In the genomic region with DNA sequence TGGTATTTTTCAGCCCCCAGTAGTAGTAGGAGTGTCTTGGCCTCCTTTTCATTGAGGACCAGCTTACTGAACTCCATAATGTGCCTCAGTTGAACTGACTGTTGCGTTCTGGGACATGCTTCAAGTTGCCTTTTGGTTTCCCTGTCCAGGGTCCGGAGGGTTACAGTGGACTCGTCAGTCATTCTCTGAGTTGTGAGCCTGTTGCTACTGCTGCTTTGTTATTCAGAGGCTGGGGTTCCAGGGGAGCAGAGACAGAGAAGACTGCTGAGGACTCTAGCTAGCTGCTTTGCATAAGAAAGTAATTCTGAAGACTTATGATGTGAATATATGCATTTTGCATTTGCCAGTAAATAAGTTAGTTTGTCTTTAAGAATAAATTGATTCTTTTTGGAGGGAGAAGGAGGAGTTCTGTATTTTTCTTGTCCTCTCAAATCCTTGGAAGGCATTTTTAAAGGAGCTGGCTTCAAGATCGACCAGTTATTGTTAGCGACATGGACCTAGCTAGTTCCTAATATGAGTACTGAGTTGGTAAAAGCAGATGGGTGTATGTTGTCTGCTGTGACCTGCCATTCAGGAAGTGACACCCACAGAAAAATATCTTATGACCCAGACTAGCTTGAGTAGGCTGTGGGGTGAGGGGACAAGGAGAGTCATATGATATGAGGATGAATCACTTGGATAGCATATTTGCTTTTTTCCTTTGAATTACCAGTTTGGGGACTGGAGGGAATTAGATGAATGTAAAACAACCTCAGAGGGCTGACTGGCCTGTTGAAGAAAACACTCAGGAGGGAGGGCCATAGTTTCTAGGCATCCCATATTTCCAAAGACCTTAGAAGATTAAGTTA, we compare ENCODE assay signal across 8 cellular contexts. TPM values are rescaled to one million over a fixed set of nuclear protein-coding genes. Genes with fewer than 3 reads are reported as not detected.
DNase-seq lines count a peak whose midpoint lies in the region; ATAC-seq and TF ChIP-seq lines count a peak whose summit lies in the region.

No MANE protein-coding gene starts in this region.

- peaks cover 48% of the 10 kb centered on the region for H3K36me3 Mint-ChIP-seq in activated T-helper 2 cell treated with anti-CD3 and anti-CD28 coated beads, Interferon-gamma antibody, Interleukin-2, Interleukin-4, amounts not matched to agents 10 μg/mL and 5 μg/mL and 100 μg/mL, durations not matched to agents 14 hours and 24 hours and 36 hours (ENCODE audit: low read depth)

- peaks cover 0 to 52% (median 16%) of the 10 kb centered on the region in 4 donors for H3K36me3 ChIP-seq in sigmoid colon

- no peaks in the 10 kb centered on the region for H3K27me3 ChIP-seq in sigmoid colon

- H3K4me3 ChIP-seq in sigmoid colon, result no peak overlapping the region

- H3K9me3 ChIP-seq in sigmoid colon, result no peaks in the 10 kb centered on the region

- no peak for TF ChIP-seq CTCF in sigmoid colon (IDR thresholded peaks at IDR 0.05)

- H3K27ac Mint-ChIP-seq in activated T-helper 2 cell treated with anti-CD3 and anti-CD28 coated beads, Interferon-gamma antibody, Interleukin-2, Interleukin-4, amounts not matched to agents 10 μg/mL and 5 μg/mL and 100 μg/mL, durations not matched to agents 14 hours and 24 hours and 36 hours, result peak overlapping the region; percentile 79

- DNase-seq in ELR (ENCODE audit: low read depth) (peak; percentile 97), LHCN-M2 (ENCODE audit: low read depth) (peak; percentile 97), foreskin melanocyte (peak; percentile 87), sigmoid colon (no peak), DMS79 treated with DMSO at 0.1 percent for 48 hours (lab: John Stamatoyannopoulos, UW) (no peak)
- no peak for DNase-seq in activated T-helper 2 cell treated with anti-CD3 and anti-CD28 coated beads, Interferon-gamma antibody, Interleukin-2, Interleukin-4, amounts not matched to agents 10 μg/mL and 5 μg/mL and 100 μg/mL, durations not matched to agents 14 hours and 24 hours and 36 hours (ENCODE audit: low spot score)

- WGBS in sigmoid colon, 2 donors, result 76 to 86% methylated on average over 5 of the region's 5 CpGs

- H3K4me1 Mint-ChIP-seq in activated T-helper 2 cell treated with anti-CD3 and anti-CD28 coated beads, Interferon-gamma antibody, Interleukin-2, Interleukin-4, amounts not matched to agents 10 μg/mL and 5 μg/mL and 100 μg/mL, durations not matched to agents 14 hours and 24 hours and 36 hours (ENCODE audit: low read depth), result peaks cover 22% of the 10 kb centered on the region

- no peak for TF ChIP-seq POLR2A in sigmoid colon (IDR thresholded peaks at IDR 0.05)

- TF ChIP-seq EP300 in sigmoid colon (IDR thresholded peaks at IDR 0.05), result peak in 1 of 4 donors; percentile 8

- peak overlapping the region; percentile 11 to 68 (median 35) for H3K27ac ChIP-seq in sigmoid colon

- peak; percentile 95 for ATAC-seq in GM21723 (IDR thresholded peaks at IDR 0.05; ENCODE audit: unreplicated experiment)
- no peak for ATAC-seq in HG02970 (IDR thresholded peaks at IDR 0.05; ENCODE audit: low FRiP score, unreplicated experiment)

- H3K27me3 Mint-ChIP-seq in activated T-helper 2 cell treated with anti-CD3 and anti-CD28 coated beads, Interferon-gamma antibody, Interleukin-2, Interleukin-4, amounts not matched to agents 10 μg/mL and 5 μg/mL and 100 μg/mL, durations not matched to agents 14 hours and 24 hours and 36 hours (ENCODE audit: low read depth), result no peaks in the 10 kb centered on the region

- peak overlapping the region; percentile 9 for H3K4me3 Mint-ChIP-seq in activated T-helper 2 cell treated with anti-CD3 and anti-CD28 coated beads, Interferon-gamma antibody, Interleukin-2, Interleukin-4, amounts not matched to agents 10 μg/mL and 5 μg/mL and 100 μg/mL, durations not matched to agents 14 hours and 24 hours and 36 hours (ENCODE audit: low read depth)

- intact Hi-C loops in activated T-helper 2 cell treated with anti-CD3 and anti-CD28 coated beads, Interferon-gamma antibody, Interleukin-2, Interleukin-4, amounts not matched to agents 10 μg/mL and 5 μg/mL and 100 μg/mL, durations not matched to agents 14 hours and 24 hours and 36 hours (cut with micrococcal nuclease), result loop anchor here (1.0 to 10.0 kb wide), 2 partner anchors 8 to 224 kb away; a partner anchor contains a TSS
- intact Hi-C loops in sigmoid colon (cut with DNase I), result no loop called here

- H3K4me1 ChIP-seq in sigmoid colon, result peaks cover 0 to 32% (median 0%) of the 10 kb centered on the region in 4 donors

- no peaks in the 10 kb centered on the region for H3K9me3 Mint-ChIP-seq in activated T-helper 2 cell treated with anti-CD3 and anti-CD28 coated beads, Interferon-gamma antibody, Interleukin-2, Interleukin-4, amounts not matched to agents 10 μg/mL and 5 μg/mL and 100 μg/mL, durations not matched to agents 14 hours and 24 hours and 36 hours

RNA-seq across cellular contexts. Expression of a gene that starts 8.3 kb away (rescaled TPM):
- total RNA-seq in LHCN-M2 (2014; rRNA removed), result 24.3 and 32.5 TPM in 2 replicates
- polyA plus RNA-seq in LHCN-M2 (2012), result 22.0 TPM
- total RNA-seq in activated T-helper 2 cell treated with anti-CD3 and anti-CD28 coated beads, Interferon-gamma antibody, Interleukin-2, Interleukin-4, amounts not matched to agents 10 μg/mL and 5 μg/mL and 100 μg/mL, durations not matched to agents 14 hours and 24 hours and 36 hours, result 15.8 and 17.4 TPM in 2 replicates
- 10 to 100 TPM; 13.3 to 19.3 (median 13.9) TPM for total RNA-seq in sigmoid colon
- 1 to 10 TPM; 8.1 to 9.0 (median 8.9) TPM for polyA plus RNA-seq in sigmoid colon

RNA-seq across cellular contexts. Expression of a gene that starts 15.5 kb away (rescaled TPM):
- total RNA-seq in LHCN-M2 (2014; rRNA removed), result 3.7 and 4.3 TPM in 2 replicates
- 16.0 TPM for polyA plus RNA-seq in LHCN-M2 (2012)
- 1.8 and 2.9 TPM in 2 replicates for total RNA-seq in activated T-helper 2 cell treated with anti-CD3 and anti-CD28 coated beads, Interferon-gamma antibody, Interleukin-2, Interleukin-4, amounts not matched to agents 10 μg/mL and 5 μg/mL and 100 μg/mL, durations not matched to agents 14 hours and 24 hours and 36 hours
- 10 to 100 TPM in 1 of 4 donors, 1 to 10 TPM in 2, under 1 TPM in 1; 0.83 to 23.4 (median 5.4) TPM for total RNA-seq in sigmoid colon
- 1 to 10 TPM; 1.2 to 2.5 (median 2.5) TPM for polyA plus RNA-seq in sigmoid colon

RNA-seq across cellular contexts. Expression of a gene that starts 38.3 kb away (rescaled TPM):
- 17.1 and 24.4 TPM in 2 replicates for total RNA-seq in LHCN-M2 (2014; rRNA removed)
- 32.8 TPM for polyA plus RNA-seq in LHCN-M2 (2012)
- total RNA-seq in activated T-helper 2 cell treated with anti-CD3 and anti-CD28 coated beads, Interferon-gamma antibody, Interleukin-2, Interleukin-4, amounts not matched to agents 10 μg/mL and 5 μg/mL and 100 μg/mL, durations not matched to agents 14 hours and 24 hours and 36 hours, result 2.3 and 2.4 TPM in 2 replicates
- 10 to 100 TPM; 10.5 to 16.1 (median 12.2) TPM for total RNA-seq in sigmoid colon
- polyA plus RNA-seq in sigmoid colon, result 10 to 100 TPM; 22.6 to 58.3 (median 31.8) TPM

RNA-seq across cellular contexts. Expression of a gene that starts 59.3 kb away (rescaled TPM):
- total RNA-seq in LHCN-M2 (2014; rRNA removed), result 0.11 TPM in 1 of 2 replicates, not detected in the other
- not detected for polyA plus RNA-seq in LHCN-M2 (2012)
- total RNA-seq in activated T-helper 2 cell treated with anti-CD3 and anti-CD28 coated beads, Interferon-gamma antibody, Interleukin-2, Interleukin-4, amounts not matched to agents 10 μg/mL and 5 μg/mL and 100 μg/mL, durations not matched to agents 14 hours and 24 hours and 36 hours, result not detected in 2 replicates
- not detected for total RNA-seq in sigmoid colon
- not detected for polyA plus RNA-seq in sigmoid colon

Comparison
In these comparisons a context has a peak if more than half of its experiments do, and no peak if none do; other contexts are left out.
1. DNase-seq: peak in ELR (single experiment), LHCN-M2 (single experiment) and foreskin melanocyte (single experiment); none in activated T-helper 2 cell treated with anti-CD3 and anti-CD28 coated beads, Interferon-gamma antibody, Interleukin-2, Interleukin-4, amounts not matched to agents 10 μg/mL and 5 μg/mL and 100 μg/mL, durations not matched to agents 14 hours and 24 hours and 36 hours (single experiment), sigmoid colon (single experiment) and DMS79 treated with DMSO at 0.1 percent for 48 hours (single experiment).